ENCODE assay signal across 8 cellular contexts in the genomic region with DNA sequence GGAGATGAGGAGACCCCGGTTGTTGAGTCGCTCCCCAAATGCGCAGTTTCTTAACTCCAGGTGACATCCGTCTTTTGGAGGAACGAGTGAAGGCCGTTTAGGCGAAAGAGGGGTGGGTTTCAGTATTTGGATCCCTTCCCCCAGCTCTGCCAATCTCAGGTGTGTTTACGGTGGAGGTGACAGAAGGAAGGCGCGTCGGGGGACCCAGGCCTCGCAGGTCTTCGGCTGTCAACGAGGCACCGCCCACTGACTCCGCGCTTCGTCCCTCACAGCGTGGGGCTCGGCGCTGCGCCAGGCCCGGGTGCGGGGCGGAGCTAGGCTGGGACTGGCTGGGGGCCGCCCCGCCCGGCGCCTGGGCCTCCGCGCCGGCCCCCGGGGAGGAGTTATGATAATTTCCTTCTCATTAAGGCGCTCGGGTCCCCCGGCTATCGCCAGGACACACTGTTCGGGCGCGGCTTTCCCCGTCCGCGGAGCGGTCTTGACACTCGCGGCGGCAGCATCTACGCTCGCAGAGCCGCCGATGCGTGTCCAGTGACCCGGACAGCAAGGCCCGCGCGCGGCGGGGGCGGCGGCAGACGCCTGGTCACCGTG. TPM values are rescaled to one million over a fixed set of nuclear protein-coding genes. Genes with fewer than 3 reads are reported as not detected.
DNase-seq lines count a peak whose midpoint lies in the region; ATAC-seq, FAIRE-seq and TF ChIP-seq lines count a peak whose summit lies in the region.

A gene (plus strand): TSS at position 434 of the 591 bp plus-strand sequence. CDS start 239 bp downstream, outside the sequence.

- peak within 1 kb of the TSS; percentile 99 for H3K9ac ChIP-seq in keratinocyte (ENCODE audit: control insufficient read depth, extremely low read depth, insufficient read depth, low read length)

- H3K9me3 Mint-ChIP-seq in activated CD4-positive, alpha-beta T cell treated with anti-CD3 and anti-CD28 coated beads, Interleukin-2, amount 10 ng/mL, durations not matched to agents 7 days and 5 days = no peaks in the 10 kb centered on the region
- H3K9me3 Mint-ChIP-seq in MCF 10A (ENCODE audit: unreplicated experiment) = no peaks in the 10 kb centered on the region

- POLR2A ChIA-PET in activated CD4-positive, alpha-beta T cell treated with anti-CD3 and anti-CD28 coated beads, Interleukin-2, amount 10 ng/mL, durations not matched to agents 7 days and 5 days (lab: Charles Lee) = no interaction called here
- POLR2A ChIA-PET in MCF 10A (lab: Yijun Ruan, JAX) = interaction anchor here (0.6 to 4.5 kb wide), 30 partner anchors 10 to 1681 kb away, joined by 3 to 71 read pairs (median 3); a partner anchor contains a TSS

- DNase-seq in activated CD4-positive, alpha-beta T cell treated with anti-CD3 and anti-CD28 coated beads, Interleukin-2, amount 10 ng/mL, durations not matched to agents 7 days and 5 days = peak; percentile 14
- DNase-seq in activated CD4-positive, alpha-beta T cell treated with anti-CD3 and anti-CD28 coated beads, Interleukin-2, amount 50 U/mL, for 1 hour = no peak
- DNase-seq in NCI-H69 (lab: John Stamatoyannopoulos, UW) (peak; percentile 66), MCF 10A (ENCODE audit: unreplicated experiment) (peak; percentile 88), keratinocyte (ENCODE audit: low read depth, low spot score) (no peak), GDM1 (lab: John Stamatoyannopoulos, UW) (no peak)
- peak; percentile 5 to 26 for DNase-seq in stimulated activated CD4-positive, alpha-beta T cell treated with anti-CD3 and anti-CD28 coated beads, Interleukin-4, amount 100 ng/mL, for 4 hours

- peaks cover 82% of the 10 kb centered on the region for H3K27me3 Mint-ChIP-seq in activated CD4-positive, alpha-beta T cell treated with anti-CD3 and anti-CD28 coated beads, Interleukin-2, amount 10 ng/mL, durations not matched to agents 7 days and 5 days
- H3K27me3 Mint-ChIP-seq in MCF 10A (ENCODE audit: insufficient read depth, unreplicated experiment) = no peaks in the 10 kb centered on the region

- H3K9me3 ChIP-seq in keratinocyte (ENCODE audit: control insufficient read depth, low read depth, low read length) = no peaks in the 10 kb centered on the region

- peaks cover 4% of the 10 kb centered on the region for H3K27me3 ChIP-seq in keratinocyte (ENCODE audit: control insufficient read depth, extremely low read depth, insufficient read depth, low read length)

- dilution Hi-C loops in keratinocyte (cut with MboI; ENCODE audit: extremely low pct_ligation_motif_present, low sequenced_read_pairs) = no loop called here

- H3K4me2 ChIP-seq in keratinocyte (ENCODE audit: control insufficient read depth, extremely low read depth, insufficient read depth, low read depth, low read length) = peak within 1 kb of the TSS; percentile 95

- no peak for FAIRE-seq in keratinocyte (lab: Jason Lieb, UNC)

- peak within 1 kb of the TSS; percentile 9 for H3K27ac Mint-ChIP-seq in activated CD4-positive, alpha-beta T cell treated with anti-CD3 and anti-CD28 coated beads, Interleukin-2, amount 10 ng/mL, durations not matched to agents 7 days and 5 days
- H3K27ac Mint-ChIP-seq in MCF 10A (ENCODE audit: low read depth, unreplicated experiment) = peak within 1 kb of the TSS; percentile 85

- H3K4me3 ChIP-seq in keratinocyte (ENCODE audit: control insufficient read depth in 2 of 3, extremely low read depth in 1 of 3, insufficient read depth in 2 of 3, low read depth in 1 of 3, low read length in 3 of 3) = peak within 1 kb of the TSS; percentile 93 to 100 (median 97)

- CTCF ChIA-PET in activated CD4-positive, alpha-beta T cell treated with anti-CD3 and anti-CD28 coated beads, Interleukin-2, amount 10 ng/mL, durations not matched to agents 7 days and 5 days (lab: Charles Lee) = no interaction called here
- CTCF ChIA-PET in MCF 10A (lab: Yijun Ruan, JAX) = interaction anchor here (0.6 to 8.5 kb wide), 20 partner anchors 8 to 703 kb away, joined by 3 to 121 read pairs (median 6); no protein-coding TSS in a partner anchor

- peaks cover 29% of the 10 kb centered on the region for H3K4me1 ChIP-seq in keratinocyte (ENCODE audit: control insufficient read depth, extremely low read depth, insufficient read depth, low read length)

- peak within 1 kb of the TSS; percentile 96 for H3K27ac ChIP-seq in keratinocyte (ENCODE audit: control insufficient read depth, insufficient read depth, low read length)

- H4K20me1 ChIP-seq in keratinocyte (ENCODE audit: control insufficient read depth, extremely low read depth, insufficient read depth, low read length) = no peaks in the 10 kb centered on the region

- peaks cover 48% of the 10 kb centered on the region for H3K79me2 ChIP-seq in keratinocyte (ENCODE audit: control insufficient read depth, insufficient read depth, low read length)

- peaks cover 3% of the 10 kb centered on the region for H3K36me3 Mint-ChIP-seq in activated CD4-positive, alpha-beta T cell treated with anti-CD3 and anti-CD28 coated beads, Interleukin-2, amount 10 ng/mL, durations not matched to agents 7 days and 5 days (ENCODE audit: low read depth)
- peaks cover 19% of the 10 kb centered on the region for H3K36me3 Mint-ChIP-seq in MCF 10A (ENCODE audit: insufficient read depth, unreplicated experiment)

- peaks cover 16% of the 10 kb centered on the region for H3K4me1 Mint-ChIP-seq in activated CD4-positive, alpha-beta T cell treated with anti-CD3 and anti-CD28 coated beads, Interleukin-2, amount 10 ng/mL, durations not matched to agents 7 days and 5 days
- peaks cover 23% of the 10 kb centered on the region for H3K4me1 Mint-ChIP-seq in MCF 10A (ENCODE audit: insufficient read depth, unreplicated experiment)

- BruUV-seq in MCF 10A (replicated peaks; lab: Mats Ljungman, UMichigan) = no TSS peak

- peaks cover 1 to 12% of the 10 kb centered on the region in 2 experiments for H3K36me3 ChIP-seq in keratinocyte (ENCODE audit: control insufficient read depth in 2 of 2, extremely low read depth in 1 of 2, insufficient read depth in 2 of 2, low read length in 2 of 2)

- ATAC-seq in HG03097 (IDR thresholded peaks at IDR 0.05; ENCODE audit: low FRiP score, unreplicated experiment) = no peak

- H3K4me3 Mint-ChIP-seq in activated CD4-positive, alpha-beta T cell treated with anti-CD3 and anti-CD28 coated beads, Interleukin-2, amount 10 ng/mL, durations not matched to agents 7 days and 5 days = peak within 1 kb of the TSS; percentile 50
- peak within 1 kb of the TSS; percentile 90 for H3K4me3 Mint-ChIP-seq in MCF 10A (ENCODE audit: unreplicated experiment)

- intact Hi-C loops in MCF 10A (cut with micrococcal nuclease) = loop anchor here (1.0 kb wide), 1 partner anchor 74 kb away; no protein-coding TSS in a partner anchor

- H2AFZ ChIP-seq in keratinocyte (ENCODE audit: control insufficient read depth, low read length) = peak within 1 kb of the TSS; percentile 86

- no peaks in the 10 kb centered on the region for H3K9me1 ChIP-seq in keratinocyte (ENCODE audit: control insufficient read depth, extremely low read depth, insufficient read depth, low read length)

- TF ChIP-seq CTCF in MCF 10A (IDR thresholded peaks at IDR 0.05; ENCODE audit: unreplicated experiment) (no peak), keratinocyte (optimal IDR thresholded peaks at IDR 0.05 in 1 of 3, IDR thresholded peaks at IDR 0.05 in 1 of 3, conservative IDR thresholded peaks at IDR 0.05 in 1 of 3; ENCODE audit: extremely low read depth in 1 of 3, insufficient read depth in 2 of 3, low read length in 3 of 3) (no peak)

RNA-seq across cellular contexts. Expression of the gene that starts here (rescaled TPM):
- total RNA-seq in activated CD4-positive, alpha-beta T cell treated with anti-CD3 and anti-CD28 coated beads, Interleukin-2, amount 10 ng/mL, durations not matched to agents 7 days and 5 days = not detected
- 13.2 and 14.9 TPM in 2 replicates for total RNA-seq in MCF 10A (2022)
- 5.5 to 24.7 TPM (median 11.5 TPM) in 3 replicates for polyA plus RNA-seq in keratinocyte
- polyA plus RNA-seq in keratinocyte (2011; ENCODE audit: low read depth) = 7.3 TPM
- polyA plus RNA-seq in keratinocyte (2011; cell fraction: cytosol; rRNA removed) = 7.4 and 8.5 TPM in 2 replicates
- polyA plus RNA-seq in keratinocyte (2011; cell fraction: nucleus; rRNA removed) = 16.9 and 20.0 TPM in 2 replicates
- polyA plus RNA-seq in keratinocyte (2012; ENCODE audit: low replicate concordance) = 16.6 and 23.1 TPM in 2 replicates
- polyA minus RNA-seq in keratinocyte = 5.9 to 11.7 TPM (median 10.8 TPM) in 3 replicates
- 12.1 TPM for polyA minus RNA-seq in keratinocyte (2011; cell fraction: cytosol; rRNA and poly(A)+ RNA removed)
- polyA minus RNA-seq in keratinocyte (2011; cell fraction: nucleus; rRNA and poly(A)+ RNA removed) = 13.0 and 15.7 TPM in 2 replicates

Comparison
In these comparisons a context has a peak if more than half of its experiments do, and no peak if none do; other contexts are left out.
1. RNA of the gene that starts here (total RNA-seq): 13.2 to 14.9 TPM in MCF 10A; not detected in activated CD4-positive, alpha-beta T cell treated with anti-CD3 and anti-CD28 coated beads, Interleukin-2, amount 10 ng/mL, durations not matched to agents 7 days and 5 days; every median in the first group is over 10 times any median in the second.
2. Peak in DNase-seq in activated CD4-positive, alpha-beta T cell treated with anti-CD3 and anti-CD28 coated beads, Interleukin-2, amount 10 ng/mL, durations not matched to agents 7 days and 5 days; RNA of the gene not detected or under 1 TPM.
3. DNase-seq: peak in NCI-H69 (single experiment), MCF 10A (single experiment) and stimulated activated CD4-positive, alpha-beta T cell treated with anti-CD3 and anti-CD28 coated beads, Interleukin-4, amount 100 ng/mL, for 4 hours (2 of 2); none in activated CD4-positive, alpha-beta T cell treated with anti-CD3 and anti-CD28 coated beads, Interleukin-2, amount 50 U/mL, for 1 hour (single experiment), keratinocyte (single experiment) and GDM1 (single experiment).